Comparison of ENCODE assay signal across 10 cellular contexts in genomic region chr5:41334758-41335157, GRCh38.
A peak's percentile ranks its signal among the peaks of the same experiment; 100 is the strongest.
DNase-seq lines count a peak whose midpoint lies in the region; ATAC-seq and TF ChIP-seq lines count a peak whose summit lies in the region.
"Had no signal": no experiment of that assay in that cellular context is flagged by ENCODE, and none has a peak within 500 bp of the region (broad histone marks: within the 10 kb centered on the region; RNA-seq: fewer than 3 reads in every experiment).

No MANE protein-coding gene starts in this region.

- no peak overlapping the region for H3K27ac Mint-ChIP-seq in neural progenitor cell

- ATAC-seq in GM18520 (IDR thresholded peaks at IDR 0.05; ENCODE audit: unreplicated experiment) = peak; percentile 67
- ATAC-seq in HG02763 (IDR thresholded peaks at IDR 0.05; ENCODE audit: unreplicated experiment) = peak; percentile 64

- H3K36me3 Mint-ChIP-seq in neural progenitor cell = no peaks in the 10 kb centered on the region

- no peaks in the 10 kb centered on the region for H3K79me2 ChIP-seq in neural progenitor cell (ENCODE audit: low read depth)

- H2AFZ ChIP-seq in neural progenitor cell (replicated peaks) = peak overlapping the region; percentile 19

- H3K27me3 Mint-ChIP-seq in neural progenitor cell (ENCODE audit: insufficient read depth, low read depth) = no peaks in the 10 kb centered on the region

- no peak overlapping the region for H3K4me3 Mint-ChIP-seq in neural progenitor cell

- H3K4me1 ChIP-seq in neural progenitor cell = peaks cover 19% of the 10 kb centered on the region

- no peaks in the 10 kb centered on the region for H3K36me3 ChIP-seq in neural progenitor cell

- H3K9ac ChIP-seq in neural progenitor cell = no peak overlapping the region

- no peak overlapping the region for H3K4me3 ChIP-seq in astrocyte of the spinal cord (ENCODE audit: low read depth, low read length)
- H3K4me3 ChIP-seq in neural progenitor cell = no peak overlapping the region

- peak overlapping the region; percentile 33 for H3K4me2 ChIP-seq in neural progenitor cell

- no peaks in the 10 kb centered on the region for H3K9me3 ChIP-seq in neural progenitor cell (ENCODE audit: low read depth)

- DNase-seq in astrocyte of the spinal cord (ENCODE audit: low read depth, low spot score) (peak; percentile 19), neural progenitor cell (ENCODE audit: low spot score) (peak; percentile 44), KG1 (lab: John Stamatoyannopoulos, UW) (no peak), HuH-7 (ENCODE audit: low spot score) (no peak), DMS53 treated with DMSO at 0.1 percent for 48 hours (lab: John Stamatoyannopoulos, UW; ENCODE audit: unreplicated experiment) (no peak), NCI-H526 treated with DMSO at 0.1 percent for 48 hours (lab: John Stamatoyannopoulos, UW) (no peak)
- DNase-seq: NCI-H2029 had no signal

- TF ChIP-seq CTCF in astrocyte of the spinal cord (IDR thresholded peaks at IDR 0.05; ENCODE audit: low read depth, low read length) (no peak), neural progenitor cell (IDR thresholded peaks at IDR 0.05) (no peak)

- H3K9me3 Mint-ChIP-seq in neural progenitor cell = peaks cover 2% of the 10 kb centered on the region

- no peaks in the 10 kb centered on the region for H4K20me1 ChIP-seq in neural progenitor cell (ENCODE audit: low read depth)

- H3K27me3 ChIP-seq in neural progenitor cell = no peaks in the 10 kb centered on the region

- H3K4me1 Mint-ChIP-seq in neural progenitor cell = peaks cover 18% of the 10 kb centered on the region

- H3K27ac ChIP-seq in neural progenitor cell = no peak overlapping the region
- H3K27ac ChIP-seq: VCaP had no signal

- in situ Hi-C loops in astrocyte of the spinal cord (cut with HindIII; ENCODE audit: low sequenced_read_pairs) = no loop called here

- peaks cover 4% of the 10 kb centered on the region for H3F3A ChIP-seq in neural progenitor cell (ENCODE audit: low read depth)

Comparison
In these comparisons a context has a peak if more than half of its experiments do, and no peak if none do; other contexts are left out.
1. DNase-seq: peak in astrocyte of the spinal cord (single experiment) and neural progenitor cell (single experiment); none in KG1 (single experiment), HuH-7 (single experiment), DMS53 treated with DMSO at 0.1 percent for 48 hours (single experiment) and NCI-H526 treated with DMSO at 0.1 percent for 48 hours (single experiment).